In the genomic region with DNA sequence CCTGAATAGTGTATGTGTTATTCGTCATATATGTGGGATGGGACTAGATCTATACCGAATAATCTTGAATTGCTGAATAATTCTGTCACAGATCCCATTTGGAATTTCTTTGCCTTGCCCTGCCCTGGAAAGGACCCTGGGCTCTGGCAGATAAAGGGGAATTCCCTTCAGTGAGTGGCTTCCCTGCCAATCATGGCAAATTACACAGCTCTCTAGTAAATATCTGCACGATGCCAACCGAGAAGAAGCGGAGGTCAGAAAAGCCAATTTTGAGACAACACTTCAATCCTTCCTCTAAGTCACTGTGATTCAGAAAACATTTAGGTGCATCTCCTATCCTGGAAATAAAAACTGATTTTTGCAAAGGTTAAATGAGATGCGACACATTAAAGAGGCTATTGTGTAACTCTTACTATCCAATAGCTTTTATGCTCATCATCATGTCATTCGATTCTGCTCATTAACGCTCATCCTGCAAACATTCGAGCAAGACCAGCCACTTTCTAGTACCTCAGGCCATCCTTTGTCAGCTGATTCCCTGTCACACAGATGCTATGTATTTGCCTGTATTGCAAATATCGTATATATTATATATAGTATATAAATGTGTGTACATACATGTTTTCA, we compare ENCODE assay signal across 17 cellular contexts.
DNase-seq lines count a peak whose midpoint lies in the region; ATAC-seq, FAIRE-seq and TF ChIP-seq lines count a peak whose summit lies in the region.
"Had no signal": no experiment of that assay in that cellular context is flagged by ENCODE, and none has a peak within 500 bp of the region (broad histone marks: within the 10 kb centered on the region; RNA-seq: fewer than 3 reads in every experiment).

No MANE protein-coding gene starts in this region.

- TF ChIP-seq CTCF in osteocyte (IDR thresholded peaks at IDR 0.05): no peak
- no peak for TF ChIP-seq CTCF in pancreas (IDR thresholded peaks at IDR 0.05)

- H3K4me1 ChIP-seq in pancreas: no peaks in the 10 kb centered on the region

- H3K9me3 ChIP-seq in SK-N-MC (ENCODE audit: low read depth, low read length) (no peaks in the 10 kb centered on the region), pancreas (no peaks in the 10 kb centered on the region)
- H3K9me3 ChIP-seq: heart left ventricle, transverse colon had no signal

- FAIRE-seq in pancreas (lab: Jason Lieb, UNC): no peak
- FAIRE-seq: TTC549 had no signal

- H3K36me3 Mint-ChIP-seq in osteocyte (ENCODE audit: unreplicated experiment): peaks cover 4% of the 10 kb centered on the region

- intact Hi-C loops in pancreas (cut with DNase I): no loop called here

- ATAC-seq in pancreas: no peak
- no peak for ATAC-seq in GM21515 (IDR thresholded peaks at IDR 0.05; ENCODE audit: unreplicated experiment)
- ATAC-seq: right cardiac atrium had no signal

- no peak overlapping the region for H3K9ac ChIP-seq in SK-N-MC (ENCODE audit: insufficient read length)

- peak; percentile 67 for DNase-seq in H7
- no peak for DNase-seq in SK-N-MC (ENCODE audit: low read depth, low spot score)
- peak; percentile 13 for DNase-seq in kidney tubule cell (ENCODE audit: low spot score)
- no peak for DNase-seq in osteocyte (ENCODE audit: extremely low spot score, unreplicated experiment)
- DNase-seq in NOMO-1 treated with DMSO at 0.1 percent for 48 hours (lab: John Stamatoyannopoulos, UW; ENCODE audit: unreplicated experiment): no peak
- DNase-seq in pancreas: no peak
- no peak for DNase-seq in COLO668 (lab: John Stamatoyannopoulos, UW; ENCODE audit: unreplicated experiment)
- DNase-seq: activated CD4-positive, alpha-beta memory T cell treated with anti-CD3 and anti-CD28 coated beads, Interleukin-2, amount 10 ng/mL, durations not matched to agents 7 days and 5 days; AML-193; heart left ventricle; naive B cell; right cardiac atrium; stimulated activated CD4-positive, alpha-beta T cell treated with anti-CD3 and anti-CD28 coated beads, Interleukin-4, amount 100 ng/mL, for 24 hours; transverse colon had no signal

- H3K4me3 Mint-ChIP-seq in osteocyte (ENCODE audit: unreplicated experiment): peak overlapping the region; percentile 8
- H3K4me3 Mint-ChIP-seq: activated CD4-positive, alpha-beta memory T cell treated with anti-CD3 and anti-CD28 coated beads, Interleukin-2, amount 10 ng/mL, durations not matched to agents 7 days and 5 days; naive B cell had no signal

- H3K27me3 ChIP-seq in H7 (ENCODE audit: control insufficient read depth, insufficient read depth, low read length): no peaks in the 10 kb centered on the region
- H3K27me3 ChIP-seq in pancreas: no peaks in the 10 kb centered on the region
- H3K27me3 ChIP-seq: heart left ventricle, transverse colon had no signal

- H3K27ac Mint-ChIP-seq in osteocyte (ENCODE audit: unreplicated experiment): peak overlapping the region; percentile 2
- H3K27ac Mint-ChIP-seq: activated CD4-positive, alpha-beta memory T cell treated with anti-CD3 and anti-CD28 coated beads, Interleukin-2, amount 10 ng/mL, durations not matched to agents 7 days and 5 days had no signal

- peak overlapping the region; percentile 48; the same call in 1 of the 2 replicates for H3K27ac ChIP-seq in SK-N-MC
- H3K27ac ChIP-seq in pancreas: no peak overlapping the region
- H3K27ac ChIP-seq: epithelial cell of prostate, transverse colon had no signal

- peaks cover 20% of the 10 kb centered on the region for H3K27me3 Mint-ChIP-seq in osteocyte (ENCODE audit: unreplicated experiment)

- H3K36me3 ChIP-seq in H7 (replicated peaks; ENCODE audit: control insufficient read depth, insufficient read depth, low read length): peaks cover 5% of the 10 kb centered on the region
- H3K36me3 ChIP-seq in SK-N-MC (ENCODE audit: insufficient read depth, low read length): no peaks in the 10 kb centered on the region
- no peaks in the 10 kb centered on the region for H3K36me3 ChIP-seq in pancreas
- H3K36me3 ChIP-seq: transverse colon had no signal

- H3K9me3 Mint-ChIP-seq in osteocyte (ENCODE audit: unreplicated experiment): peaks cover 3% of the 10 kb centered on the region
- H3K9me3 Mint-ChIP-seq: activated CD4-positive, alpha-beta memory T cell treated with anti-CD3 and anti-CD28 coated beads, Interleukin-2, amount 10 ng/mL, durations not matched to agents 7 days and 5 days; naive B cell had no signal

- peaks cover 24% of the 10 kb centered on the region for H3K4me1 Mint-ChIP-seq in osteocyte (ENCODE audit: unreplicated experiment)
- H3K4me1 Mint-ChIP-seq: activated CD4-positive, alpha-beta memory T cell treated with anti-CD3 and anti-CD28 coated beads, Interleukin-2, amount 10 ng/mL, durations not matched to agents 7 days and 5 days; naive B cell had no signal

- H3K4me3 ChIP-seq in H7 (ENCODE audit: insufficient read depth, low read depth, low read length): no peak overlapping the region
- H3K4me3 ChIP-seq in SK-N-MC: peak overlapping the region; percentile 20
- H3K4me3 ChIP-seq in pancreas: no peak overlapping the region
- H3K4me3 ChIP-seq: transverse colon had no signal

- WGBS in pancreas, 2 donors: 59 to 66% methylated on average over 10 of the region's 10 CpGs

Comparison
In these comparisons a context has a peak if more than half of its experiments do, and no peak if none do; other contexts are left out.
1. DNase-seq: peak in H7 (single experiment) and kidney tubule cell (single experiment); none in SK-N-MC (single experiment), osteocyte (single experiment), NOMO-1 treated with DMSO at 0.1 percent for 48 hours (single experiment), pancreas (0 of 6) and COLO668 (single experiment).